16 cellular contexts compared by ENCODE assay signal in genomic region chr3:13642597-13642996, GRCh38.
"Had no signal": no experiment of that assay in that cellular context is flagged by ENCODE, and none has a peak within 500 bp of the region (broad histone marks: within the 10 kb centered on the region; RNA-seq: fewer than 3 reads in every experiment).

No MANE protein-coding gene starts in this region.

- DNase-seq: effector CD4-positive, alpha-beta T cell; endodermal cell; gastrocnemius medialis; heart right ventricle; hypothalamus; kidney glomerular epithelial cell; mesendoderm; naive B cell; psoas muscle; retina; right lobe of liver; stimulated activated CD4-positive, alpha-beta T cell treated with anti-CD3 and anti-CD28 coated beads, Interleukin-4, amount 100 ng/mL, for 1 hour; stimulated activated CD8-positive, alpha-beta memory T cell treated with anti-CD3 and anti-CD28 coated beads, Interleukin-4, amount 100 ng/mL, for 48 hours; stimulated activated naive CD8-positive, alpha-beta T cell treated with anti-CD3 and anti-CD28 coated beads, Interleukin-15, Interleukin-2, amounts not matched to agents 100 U/mL and 50 U/mL, for 24 hours; thyroid gland had no signal

- H3K9me3 ChIP-seq: gastrocnemius medialis, heart right ventricle, psoas muscle, right lobe of liver, suprapubic skin, thyroid gland had no signal

- H3K27ac ChIP-seq: gastrocnemius medialis, heart right ventricle, psoas muscle, right lobe of liver, suprapubic skin, thyroid gland had no signal

- H3K36me3 ChIP-seq: gastrocnemius medialis, heart right ventricle, right lobe of liver, thyroid gland had no signal

- H3K27me3 ChIP-seq: thyroid gland had no signal

- H3K4me1 ChIP-seq: gastrocnemius medialis, right lobe of liver, thyroid gland had no signal

- H3K4me3 ChIP-seq: gastrocnemius medialis, heart right ventricle, psoas muscle, right lobe of liver, suprapubic skin, thyroid gland had no signal
